1 cellular context compared by ENCODE assay signal in the genomic region with DNA sequence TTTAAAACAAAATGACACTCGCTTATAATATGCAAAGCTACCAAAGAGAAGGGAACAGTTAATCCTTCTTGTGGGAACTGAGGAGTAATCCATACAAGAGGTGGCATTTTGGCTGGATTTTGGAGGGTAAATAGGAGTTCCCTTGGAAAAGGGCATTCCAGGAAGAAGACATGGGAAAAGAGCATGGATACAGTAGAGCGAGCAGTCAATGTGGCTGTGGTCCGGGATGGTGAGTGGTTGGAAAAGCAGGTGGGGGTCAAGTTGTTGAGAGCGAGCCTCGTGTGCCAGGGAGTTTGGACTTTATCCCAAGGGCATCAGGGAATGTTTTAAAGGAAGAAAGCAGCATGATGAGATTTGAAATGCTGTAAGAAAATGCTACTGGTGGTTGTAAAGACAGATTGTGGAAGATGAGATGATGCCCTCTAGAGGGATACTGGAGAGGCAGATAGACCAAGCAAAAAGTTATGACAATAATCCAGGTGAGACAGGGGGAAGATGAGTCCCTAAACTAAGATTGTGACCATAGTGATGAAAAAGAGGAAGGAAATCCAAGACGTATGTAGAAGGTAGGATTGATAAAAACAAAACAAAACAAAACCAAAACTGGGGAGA.
TF ChIP-seq lines count a peak whose summit lies in the region.

No MANE protein-coding gene starts in this region.

TF ChIP-seq in HepG2, 621 proteins besides CTCF, POLR2A, EP300 and RAD21:
- TF ChIP-seq, protein P1, sequence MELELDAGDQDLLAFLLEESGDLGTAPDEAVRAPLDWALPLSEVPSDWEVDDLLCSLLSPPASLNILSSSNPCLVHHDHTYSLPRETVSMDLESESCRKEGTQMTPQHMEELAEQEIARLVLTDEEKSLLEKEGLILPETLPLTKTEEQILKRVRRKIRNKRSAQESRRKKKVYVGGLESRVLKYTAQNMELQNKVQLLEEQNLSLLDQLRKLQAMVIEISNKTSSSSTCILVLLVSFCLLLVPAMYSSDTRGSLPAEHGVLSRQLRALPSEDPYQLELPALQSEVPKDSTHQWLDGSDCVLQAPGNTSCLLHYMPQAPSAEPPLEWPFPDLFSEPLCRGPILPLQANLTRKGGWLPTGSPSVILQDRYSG (CRISPR knock-in tag; IDR thresholded peaks at IDR 0.05): no peak
- TF ChIP-seq STAG1 (CRISPR knock-in tag; IDR thresholded peaks at IDR 0.05): peak; percentile 60
- no peak for TF ChIP-seq RBFOX2 (IDR thresholded peaks at IDR 0.05; ENCODE audit: low read depth, low read length)
- TF ChIP-seq ZNF446 (CRISPR knock-in tag; IDR thresholded peaks at IDR 0.05): no peak
TF ChIP-seq in HepG2: peak in this region for 1.
